Comparison of ENCODE assay signal across 19 cellular contexts in the genomic region with DNA sequence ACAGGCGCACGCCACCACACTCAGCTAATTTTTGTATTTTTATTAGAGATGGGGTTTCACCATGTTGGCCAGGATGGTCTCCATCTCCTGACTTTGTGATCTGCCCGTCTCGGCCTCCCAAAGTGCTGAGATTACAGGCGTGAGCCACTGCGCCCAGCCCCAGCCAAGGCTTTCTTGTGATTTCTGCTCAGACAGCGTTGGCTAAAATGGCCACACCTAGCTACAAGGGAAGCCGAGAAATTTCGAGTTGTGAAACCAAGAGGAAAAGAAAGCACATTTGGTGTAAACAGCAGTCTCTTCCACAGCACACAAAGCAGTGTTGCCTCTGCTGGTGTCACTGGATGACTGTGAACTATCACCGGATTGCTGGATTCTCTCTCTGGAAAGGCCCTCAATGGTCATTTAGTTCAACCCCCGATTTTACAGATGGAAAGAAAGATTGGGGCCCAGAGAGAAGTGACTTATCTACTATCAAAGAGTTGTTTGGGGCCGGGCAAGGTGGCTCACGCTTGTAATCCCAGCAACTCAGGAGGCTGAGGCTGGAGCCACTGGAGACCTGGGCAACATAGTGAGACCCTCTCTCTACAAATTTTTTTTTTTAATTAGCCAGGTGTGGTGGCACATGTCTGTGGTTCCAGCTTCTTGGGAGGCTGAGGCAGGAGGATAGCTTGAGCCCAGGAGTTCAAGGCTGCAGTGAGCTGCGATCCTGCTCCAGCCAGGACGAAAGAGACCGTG. TPM values are rescaled to one million over a fixed set of nuclear protein-coding genes. Genes with fewer than 3 reads are reported as not detected.
DNase-seq lines count a peak whose midpoint lies in the region; ATAC-seq and TF ChIP-seq lines count a peak whose summit lies in the region.
"Had no signal": no experiment of that assay in that cellular context is flagged by ENCODE, and none has a peak within 500 bp of the region (broad histone marks: within the 10 kb centered on the region; RNA-seq: fewer than 3 reads in every experiment).

No MANE protein-coding gene starts in this region.

- H3K4me3 Mint-ChIP-seq in activated T-cell treated with anti-CD3 and anti-CD28 coated beads, Interleukin-2, amount 50 U/mL, for 72 hours: peak overlapping the region; percentile 31 to 47
- H3K4me3 Mint-ChIP-seq: activated CD8-positive, alpha-beta T cell treated with anti-CD3 and anti-CD28 coated beads for 36 hours; nephron progenitor cell; stimulated activated naive CD8-positive, alpha-beta T cell treated with anti-CD3 and anti-CD28 coated beads, Interleukin-15, Interleukin-2, amounts not matched to agents 100 ng/mL and 50 ng/mL, for 24 hours had no signal

- no peaks in the 10 kb centered on the region for H3K79me2 ChIP-seq in GM23248 (ENCODE audit: insufficient read depth)

- no peaks in the 10 kb centered on the region for H3K9me3 Mint-ChIP-seq in activated T-cell treated with anti-CD3 and anti-CD28 coated beads, Interleukin-2, amount 50 U/mL, for 72 hours
- H3K9me3 Mint-ChIP-seq: activated CD8-positive, alpha-beta T cell treated with anti-CD3 and anti-CD28 coated beads for 36 hours; nephron progenitor cell; stimulated activated naive CD8-positive, alpha-beta T cell treated with anti-CD3 and anti-CD28 coated beads, Interleukin-15, Interleukin-2, amounts not matched to agents 100 ng/mL and 50 ng/mL, for 24 hours had no signal

- no peak overlapping the region for H2AFZ ChIP-seq in GM23248

- 83 to 87% methylated on average over 16 of the region's 16 CpGs for WGBS in GM23248 (ENCODE audit: low coverage in 1 of 2, low lambda C conversion rate in 2 of 2, missing lambda C conversion rate in 2 of 2), 2 experiments

- no peak for DNase-seq in activated T-cell treated with anti-CD3 and anti-CD28 coated beads, Interleukin-2, amount 50 U/mL, for 72 hours
- no peak for DNase-seq in activated T-cell treated with anti-CD3 and anti-CD28 coated beads, Interleukin-2, amount 50 U/mL, for 1 hour
- peak; percentile 21 for DNase-seq in GM23248
- no peak for DNase-seq in colonic mucosa
- no peak for DNase-seq in HUDEP-2 (lab: John Stamatoyannopoulos, UW; ENCODE audit: unreplicated experiment in 76 of 76)
- no peak for DNase-seq in AG08396 (ENCODE audit: low spot score)
- no peak for DNase-seq in stimulated activated CD4-positive, alpha-beta T cell treated with anti-CD3 and anti-CD28 coated beads, Interleukin-15, amount 100 ng/mL, for 24 hours
- DNase-seq: body of pancreas, DMS 273 treated with DMSO at 0.1 percent for 48 hours, gastrocnemius medialis, NCI-H2081 treated with DMSO at 0.1 percent for 48 hours, NCI-H524 treated with DMSO at 0.1 percent for 48 hours, nephron progenitor cell had no signal

- H3K4me1 Mint-ChIP-seq in activated T-cell treated with anti-CD3 and anti-CD28 coated beads, Interleukin-2, amount 50 U/mL, for 72 hours (ENCODE audit: low read depth): peaks cover 42% of the 10 kb centered on the region

- no peak for ATAC-seq in activated T-cell treated with anti-CD3 and anti-CD28 coated beads, Interleukin-2, amount 50 U/mL, for 72 hours (replicated peaks in 1 of 2)
- ATAC-seq: body of pancreas, gastrocnemius medialis had no signal

- no peaks in the 10 kb centered on the region for H3K27me3 Mint-ChIP-seq in activated T-cell treated with anti-CD3 and anti-CD28 coated beads, Interleukin-2, amount 50 U/mL, for 72 hours (ENCODE audit: low read depth)
- H3K27me3 Mint-ChIP-seq: activated CD8-positive, alpha-beta T cell treated with anti-CD3 and anti-CD28 coated beads for 36 hours; stimulated activated naive CD8-positive, alpha-beta T cell treated with anti-CD3 and anti-CD28 coated beads, Interleukin-15, Interleukin-2, amounts not matched to agents 100 ng/mL and 50 ng/mL, for 24 hours had no signal

- H3K9me3 ChIP-seq in GM23248 (ENCODE audit: low read depth): no peaks in the 10 kb centered on the region
- H3K9me3 ChIP-seq in colonic mucosa: no peaks in the 10 kb centered on the region
- H3K9me3 ChIP-seq: body of pancreas, gastrocnemius medialis, prostate gland had no signal

- no peak overlapping the region for H3K27ac Mint-ChIP-seq in activated T-cell treated with anti-CD3 and anti-CD28 coated beads, Interleukin-2, amount 50 U/mL, for 72 hours
- H3K27ac Mint-ChIP-seq: activated CD8-positive, alpha-beta T cell treated with anti-CD3 and anti-CD28 coated beads for 36 hours; nephron progenitor cell had no signal

- H3K27ac ChIP-seq in GM23248: no peak overlapping the region
- peak overlapping the region; percentile 22 for H3K27ac ChIP-seq in colonic mucosa
- H3K27ac ChIP-seq in skin epidermis: peak overlapping the region in 14 of 21 experiments; percentile 12 to 98 (median 58)
- H3K27ac ChIP-seq: epithelial cell of prostate had no signal

- H3K36me3 ChIP-seq in GM23248 (ENCODE audit: low read depth) (no peaks in the 10 kb centered on the region), colonic mucosa (no peaks in the 10 kb centered on the region)
- H3K36me3 ChIP-seq: gastrocnemius medialis, prostate gland had no signal

- H3K4me3 ChIP-seq in GM23248: no peak overlapping the region
- no peak overlapping the region for H3K4me3 ChIP-seq in colonic mucosa
- H3K4me3 ChIP-seq in skin epidermis: no peak overlapping the region
- H3K4me3 ChIP-seq: body of pancreas, gastrocnemius medialis, lung, prostate gland had no signal

- intact Hi-C loops in colonic mucosa (cut with DNase I): no loop called here

- H4K20me1 ChIP-seq in GM23248 (ENCODE audit: insufficient read depth): no peaks in the 10 kb centered on the region

- no peaks in the 10 kb centered on the region for H3K9me2 ChIP-seq in GM23248 (ENCODE audit: insufficient read depth)

- no peak overlapping the region for H3K4me2 ChIP-seq in GM23248 (ENCODE audit: unreplicated experiment)

- TF ChIP-seq CTCF in colonic mucosa (IDR thresholded peaks at IDR 0.05): no peak

- in situ Hi-C loops in GM23248 (cut with MboI): no loop called here

- H3K9ac ChIP-seq in GM23248 (no peak overlapping the region), colonic mucosa (ENCODE audit: low read depth in 2 of 2, low read length in 2 of 2) (no peak overlapping the region)

- no peaks in the 10 kb centered on the region; the same call in 1 of the 2 replicates for H3K27me3 ChIP-seq in GM23248 (replicated peaks; ENCODE audit: insufficient read depth)
- no peaks in the 10 kb centered on the region for H3K27me3 ChIP-seq in colonic mucosa
- H3K27me3 ChIP-seq: body of pancreas, gastrocnemius medialis had no signal

- H3K4me1 ChIP-seq in GM23248 (ENCODE audit: insufficient read depth): peaks cover 16% of the 10 kb centered on the region
- H3K4me1 ChIP-seq in colonic mucosa: peaks cover 19% of the 10 kb centered on the region

- H3K36me3 Mint-ChIP-seq in activated T-cell treated with anti-CD3 and anti-CD28 coated beads, Interleukin-2, amount 50 U/mL, for 72 hours (ENCODE audit: insufficient read depth in 2 of 2): no peaks in the 10 kb centered on the region

- peaks cover 27% of the 10 kb centered on the region for H3F3A ChIP-seq in GM23248 (ENCODE audit: insufficient read depth)

RNA-seq across cellular contexts. Expression of gene USP3, which starts 5.4 kb away (rescaled TPM):
- total RNA-seq in activated T-cell treated with anti-CD3 and anti-CD28 coated beads, Interleukin-2, amount 50 U/mL, for 72 hours: 10 to 100 TPM; 66.5 to 78.0 TPM
- total RNA-seq in GM23248 (2014; rRNA removed; shearing (Covaris generic)): 21.0 and 24.5 TPM in 2 replicates
- 15.4 and 16.1 TPM in 2 replicates for polyA plus RNA-seq in GM23248 (2016; fragmentation: Nextera tagmentation; extraction: Ambion mirVana)
- total RNA-seq in colonic mucosa: 10 to 100 TPM; 57.6 to 74.2 TPM
